Comparison of ENCODE assay signal across 3 cellular contexts in the genomic region with DNA sequence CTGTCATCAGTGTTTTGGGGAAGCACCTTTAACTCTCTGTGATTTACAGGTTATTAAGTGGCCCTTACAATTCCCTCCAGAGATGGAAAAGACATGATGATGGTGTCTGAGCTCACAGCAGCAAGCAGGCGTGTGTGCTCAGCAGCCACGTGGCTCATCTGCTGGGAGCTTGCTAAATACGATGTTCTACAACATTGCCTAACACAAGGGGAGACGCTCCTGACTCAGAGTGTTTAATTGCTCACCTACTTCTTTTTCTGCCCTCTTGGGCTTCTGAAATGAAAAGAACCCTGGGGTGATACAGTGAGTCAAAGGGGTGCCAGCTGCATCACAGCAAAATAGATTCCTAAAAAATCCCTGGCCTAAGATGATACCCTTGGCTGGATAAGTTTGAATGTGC. TPM values are rescaled to one million over a fixed set of nuclear protein-coding genes. Genes with fewer than 3 reads are reported as not detected.
"Had no signal": no experiment of that assay in that cellular context is flagged by ENCODE, and none has a peak within 500 bp of the region (broad histone marks: within the 10 kb centered on the region; RNA-seq: fewer than 3 reads in every experiment).

No MANE protein-coding gene starts in this region.

RNA-seq across cellular contexts. Expression of a gene that starts 56.2 kb away (rescaled TPM):
- total RNA-seq: activated CD4-positive, alpha-beta memory T cell treated with anti-CD3 and anti-CD28 coated beads, Interleukin-2, amount 10 ng/mL, durations not matched to agents 7 days and 5 days; activated CD4-positive, alpha-beta T cell treated with anti-CD3 and anti-CD28 coated beads, Interleukin-2, amount 10 ng/mL, durations not matched to agents 7 days and 5 days; subcutaneous adipose tissue had no signal
